ENCODE assay signal across 8 cellular contexts in the genomic region with DNA sequence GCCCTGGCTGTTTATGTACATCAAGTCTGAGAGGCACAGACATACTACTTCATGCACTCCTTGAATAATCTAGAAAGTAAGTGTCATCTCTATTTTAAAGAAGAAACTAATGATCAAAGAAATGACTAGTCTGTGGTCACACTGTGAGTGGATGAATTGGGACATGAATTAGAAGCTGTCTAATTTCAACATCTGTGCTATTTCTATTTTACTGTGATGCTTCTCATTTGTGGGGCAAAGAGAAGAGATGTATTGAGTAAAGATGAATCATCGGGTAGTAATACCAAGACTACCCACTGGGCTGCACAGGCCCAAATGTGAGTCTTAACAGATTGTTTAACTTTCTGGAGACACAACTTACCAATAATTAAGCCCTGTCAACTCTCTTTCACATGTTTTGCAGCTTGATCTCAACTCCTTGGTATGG. TPM values are rescaled to one million over a fixed set of nuclear protein-coding genes. Genes with fewer than 3 reads are reported as not detected.
DNase-seq lines count a peak whose midpoint lies in the region; ATAC-seq and TF ChIP-seq lines count a peak whose summit lies in the region.

No MANE protein-coding gene starts in this region.

- WGBS in mesenchymal stem cell, result 78% methylated on average over 1 of the region's 1 CpG

- H3K4ac ChIP-seq in mesenchymal stem cell (ENCODE audit: low read depth in 1 of 2, low read length in 2 of 2), result no peak overlapping the region

- no peaks in the 10 kb centered on the region for H3K4me1 ChIP-seq in mesenchymal stem cell (ENCODE audit: control insufficient read depth, insufficient read depth, low read depth, low read length)
- H3K4me1 ChIP-seq in effector memory CD4-positive, alpha-beta T cell (ENCODE audit: control insufficient read depth, insufficient read depth, low read length, poor library complexity, severe bottlenecking), result no peaks in the 10 kb centered on the region

- H2AFZ ChIP-seq in mesenchymal stem cell (ENCODE audit: low read depth, low read length), result no peak overlapping the region

- no peak overlapping the region for H2BK5ac ChIP-seq in mesenchymal stem cell (ENCODE audit: low read depth, low read length, poor library complexity, severe bottlenecking)

- no peak overlapping the region for H4K8ac ChIP-seq in mesenchymal stem cell (ENCODE audit: low read length)

- H3K4me3 ChIP-seq in mesenchymal stem cell (ENCODE audit: insufficient read depth in 1 of 2, low read depth in 1 of 2, low read length in 2 of 2), result no peak overlapping the region
- H3K4me3 ChIP-seq in effector memory CD4-positive, alpha-beta T cell (ENCODE audit: insufficient read depth, low read depth, low read length, poor library complexity, severe bottlenecking), result no peak overlapping the region

- H3K14ac ChIP-seq in mesenchymal stem cell (ENCODE audit: low read length in 2 of 2), result no peak overlapping the region

- H2BK15ac ChIP-seq in mesenchymal stem cell (ENCODE audit: low read depth, poor library complexity, severe bottlenecking), result no peak overlapping the region

- H2AK5ac ChIP-seq in mesenchymal stem cell (ENCODE audit: low read length, severe bottlenecking), result no peak overlapping the region

- no peak overlapping the region for H4K91ac ChIP-seq in mesenchymal stem cell (ENCODE audit: low read length)

- no peaks in the 10 kb centered on the region for H3K9me3 ChIP-seq in mesenchymal stem cell (ENCODE audit: control insufficient read depth, low read length)
- H3K9me3 ChIP-seq in effector memory CD4-positive, alpha-beta T cell (ENCODE audit: control insufficient read depth, low read length), result no peaks in the 10 kb centered on the region

- no peak overlapping the region for H3K4me2 ChIP-seq in mesenchymal stem cell (ENCODE audit: low read length, poor library complexity, severe bottlenecking)

- H3K9ac ChIP-seq in mesenchymal stem cell (ENCODE audit: low read length), result no peak overlapping the region

- no peak overlapping the region for H2BK12ac ChIP-seq in mesenchymal stem cell (ENCODE audit: low read length in 2 of 2)

- DNase-seq in AML-193 (lab: John Stamatoyannopoulos, UW) (peak; percentile 17 to 28), mesenchymal stem cell (peak; percentile 69), SW 1271 (lab: John Stamatoyannopoulos, UW) (no peak), NCI-H1417 treated with DMSO at 0.1 percent for 48 hours (lab: John Stamatoyannopoulos, UW) (no peak)
- no peak for DNase-seq in effector memory CD4-positive, alpha-beta T cell

- H3K79me1 ChIP-seq in mesenchymal stem cell (replicated peaks; ENCODE audit: low read length, poor library complexity, severe bottlenecking), result peaks cover 3% of the 10 kb centered on the region

- H2BK120ac ChIP-seq in mesenchymal stem cell (ENCODE audit: low read depth, low read length), result no peak overlapping the region

- H3K18ac ChIP-seq in mesenchymal stem cell (ENCODE audit: low read depth in 1 of 2, low read length in 2 of 2), result no peak overlapping the region

- H3K27ac ChIP-seq in mesenchymal stem cell (ENCODE audit: low read length, poor library complexity, severe bottlenecking), result no peak overlapping the region
- H3K27ac ChIP-seq in effector memory CD4-positive, alpha-beta T cell (ENCODE audit: insufficient read depth, low read length, poor library complexity, severe bottlenecking), result no peak overlapping the region

- no peak overlapping the region for H3K23ac ChIP-seq in mesenchymal stem cell (ENCODE audit: low read length in 2 of 2)

- ATAC-seq in GM18907 (IDR thresholded peaks at IDR 0.05; ENCODE audit: unreplicated experiment) (peak; percentile 94), HG03060 (IDR thresholded peaks at IDR 0.05; ENCODE audit: low read depth, unreplicated experiment) (peak; percentile 96), SK-N-SH treated with all-trans-retinoic acid at 6 μM for 48 hours (peak; percentile 84)

- peaks cover 9 to 62% of the 10 kb centered on the region in 2 experiments for H3K36me3 ChIP-seq in mesenchymal stem cell (ENCODE audit: control insufficient read depth in 1 of 2, insufficient read depth in 2 of 2, low read depth in 1 of 2, low read length in 2 of 2)
- H3K36me3 ChIP-seq in effector memory CD4-positive, alpha-beta T cell (ENCODE audit: control insufficient read depth, insufficient read depth, low read length), result no peaks in the 10 kb centered on the region

- no peaks in the 10 kb centered on the region for H3K27me3 ChIP-seq in mesenchymal stem cell (ENCODE audit: control insufficient read depth in 1 of 2, insufficient read depth in 1 of 2, low read length in 2 of 2)
- no peaks in the 10 kb centered on the region for H3K27me3 ChIP-seq in effector memory CD4-positive, alpha-beta T cell (replicated peaks; ENCODE audit: control insufficient read depth, insufficient read depth, low read length, poor library complexity, severe bottlenecking)

TF ChIP-seq in SK-N-SH treated with all-trans-retinoic acid at 6 μM for 48 hours, 23 proteins besides CTCF, POLR2A, EP300 and RAD21:
- TF ChIP-seq, protein P1, sequence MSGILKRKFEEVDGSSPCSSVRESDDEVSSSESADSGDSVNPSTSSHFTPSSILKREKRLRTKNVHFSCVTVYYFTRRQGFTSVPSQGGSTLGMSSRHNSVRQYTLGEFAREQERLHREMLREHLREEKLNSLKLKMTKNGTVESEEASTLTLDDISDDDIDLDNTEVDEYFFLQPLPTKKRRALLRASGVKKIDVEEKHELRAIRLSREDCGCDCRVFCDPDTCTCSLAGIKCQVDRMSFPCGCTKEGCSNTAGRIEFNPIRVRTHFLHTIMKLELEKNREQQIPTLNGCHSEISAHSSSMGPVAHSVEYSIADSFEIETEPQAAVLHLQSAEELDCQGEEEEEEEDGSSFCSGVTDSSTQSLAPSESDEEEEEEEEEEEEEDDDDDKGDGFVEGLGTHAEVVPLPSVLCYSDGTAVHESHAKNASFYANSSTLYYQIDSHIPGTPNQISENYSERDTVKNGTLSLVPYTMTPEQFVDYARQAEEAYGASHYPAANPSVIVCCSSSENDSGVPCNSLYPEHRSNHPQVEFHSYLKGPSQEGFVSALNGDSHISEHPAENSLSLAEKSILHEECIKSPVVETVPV (CRISPR knock-in tag; IDR thresholded peaks at IDR 0.05), result no peak

RNA-seq across cellular contexts. Expression of a gene that starts 42.4 kb away (rescaled TPM):
- 22.4 TPM for polyA plus RNA-seq in mesenchymal stem cell (2013, experiment 1 of 2)
- polyA plus RNA-seq in mesenchymal stem cell (2013, experiment 2 of 2), result 22.1 TPM

Comparison
In these comparisons a context has a peak if more than half of its experiments do, and no peak if none do; other contexts are left out.
1. DNase-seq: peak in AML-193 (2 of 2) and mesenchymal stem cell (single experiment); none in SW 1271 (0 of 2), effector memory CD4-positive, alpha-beta T cell (0 of 3) and NCI-H1417 treated with DMSO at 0.1 percent for 48 hours (single experiment).
2. Peak in every context shown above with its lines, with median percentiles within 50 percentile points of each other: ATAC-seq.